In genomic region chr11:65612691-65613090, GRCh38 we compare ENCODE assay signal across 8 cellular contexts. TPM values are rescaled to one million over a fixed set of nuclear protein-coding genes. Genes with fewer than 3 reads are reported as not detected.
A peak's percentile ranks its signal among the peaks of the same experiment; 100 is the strongest.
DNase-seq lines count a peak whose midpoint lies in the region; ATAC-seq lines count a peak whose summit lies in the region.
"Had no signal": no experiment of that assay in that cellular context is flagged by ENCODE, and none has a peak within 500 bp of the region (broad histone marks: within the 10 kb centered on the region; RNA-seq: fewer than 3 reads in every experiment).

No MANE protein-coding gene starts in this region.

- peak overlapping the region; percentile 75 for H3K4me3 ChIP-seq in HUES6 (ENCODE audit: low read depth, low read length)
- peak overlapping the region; percentile 85 to 96 for H3K4me3 ChIP-seq in stomach smooth muscle (ENCODE audit: low read length in 2 of 2)

- H3K36me3 ChIP-seq in HUES6 (ENCODE audit: control insufficient read depth, insufficient read depth, low read length) (peaks cover 10% of the 10 kb centered on the region), stomach smooth muscle (ENCODE audit: control insufficient read depth in 2 of 2, insufficient read depth in 2 of 2, low read length in 2 of 2) (peaks cover 8 to 18% of the 10 kb centered on the region in 2 donors)

- H3K27ac Mint-ChIP-seq in activated naive CD4-positive, alpha-beta T cell treated with anti-CD3 and anti-CD28 coated beads, Interleukin-2, amount 50 U/mL, for 72 hours: peak overlapping the region; percentile 89 to 95

- H3K4me1 ChIP-seq in HUES6 (ENCODE audit: control insufficient read depth, insufficient read depth, low read length) (peaks cover 32% of the 10 kb centered on the region), stomach smooth muscle (ENCODE audit: control insufficient read depth, insufficient read depth, low read length) (peaks cover 75% of the 10 kb centered on the region)

- ATAC-seq in activated naive CD4-positive, alpha-beta T cell treated with anti-CD3 and anti-CD28 coated beads, Interleukin-2, amount 50 U/mL, for 72 hours: no peak
- no peak for ATAC-seq in activated CD4-positive, CD25-positive, alpha-beta regulatory T cell treated with anti-CD3 and anti-CD28 coated beads, Interleukin-2, amount 50 U/mL, for 24 hours

- no peaks in the 10 kb centered on the region for H3K9me3 Mint-ChIP-seq in activated naive CD4-positive, alpha-beta T cell treated with anti-CD3 and anti-CD28 coated beads, Interleukin-2, amount 50 U/mL, for 72 hours

- DNase-seq in activated naive CD4-positive, alpha-beta T cell treated with anti-CD3 and anti-CD28 coated beads, Interleukin-2, amount 50 U/mL, for 72 hours (ENCODE audit: low spot score in 2 of 2): no peak
- DNase-seq in islet precursor cell: no peak
- DNase-seq in NCI-H446 treated with DMSO at 0.1 percent for 48 hours (lab: John Stamatoyannopoulos, UW): no peak

- H3K9me3 ChIP-seq in HUES6 (ENCODE audit: control insufficient read depth, insufficient read depth, low read depth, low read length): no peaks in the 10 kb centered on the region
- no peaks in the 10 kb centered on the region for H3K9me3 ChIP-seq in stomach smooth muscle (ENCODE audit: control insufficient read depth in 2 of 2, low read length in 2 of 2)

- H3K27me3 ChIP-seq in HUES6 (ENCODE audit: control insufficient read depth, insufficient read depth, low read length) (no peaks in the 10 kb centered on the region), layer of hippocampus (ENCODE audit: control insufficient read depth, insufficient read depth, low read length) (no peaks in the 10 kb centered on the region), stomach smooth muscle (ENCODE audit: control insufficient read depth in 1 of 2, insufficient read depth in 2 of 2, low read length in 2 of 2) (no peaks in the 10 kb centered on the region)

- H3K9ac ChIP-seq in HUES6 (ENCODE audit: low read length): no peak overlapping the region
- H3K9ac ChIP-seq in stomach smooth muscle (ENCODE audit: low read length in 2 of 2): peak overlapping the region; percentile 42 to 49

- H3K27ac ChIP-seq in HUES6 (ENCODE audit: low read depth, low read length) (no peak overlapping the region), layer of hippocampus (ENCODE audit: low read depth, low read length) (peak overlapping the region; percentile 98), stomach smooth muscle (ENCODE audit: low read length) (peak overlapping the region; percentile 87)

- H3K36me3 Mint-ChIP-seq in activated naive CD4-positive, alpha-beta T cell treated with anti-CD3 and anti-CD28 coated beads, Interleukin-2, amount 50 U/mL, for 72 hours: peaks cover 30 to 34% of the 10 kb centered on the region in 2 donors

RNA-seq across cellular contexts. Expression of gene MAP3K11, which starts 1.3 kb away (rescaled TPM):
- 10 to 100 TPM; 73.6 to 76.5 TPM for total RNA-seq in activated naive CD4-positive, alpha-beta T cell treated with anti-CD3 and anti-CD28 coated beads, Interleukin-2, amount 50 U/mL, for 72 hours

RNA-seq across cellular contexts. Expression of gene PCNX3, which starts 2.9 kb away (rescaled TPM):
- 10 to 100 TPM; 34.8 to 48.1 TPM for total RNA-seq in activated naive CD4-positive, alpha-beta T cell treated with anti-CD3 and anti-CD28 coated beads, Interleukin-2, amount 50 U/mL, for 72 hours

RNA-seq across cellular contexts. Expression of gene KCNK7, which starts 17.1 kb away (rescaled TPM):
- under 1 TPM; 0.66 to 0.74 TPM for total RNA-seq in activated naive CD4-positive, alpha-beta T cell treated with anti-CD3 and anti-CD28 coated beads, Interleukin-2, amount 50 U/mL, for 72 hours
- total RNA-seq: SK-MEL-5 had no signal

RNA-seq across cellular contexts. Expression of gene SIPA1, which starts 25.2 kb away (rescaled TPM):
- total RNA-seq in activated naive CD4-positive, alpha-beta T cell treated with anti-CD3 and anti-CD28 coated beads, Interleukin-2, amount 50 U/mL, for 72 hours: 100 to 1,000 TPM; 185 to 203 TPM

RNA-seq across cellular contexts. Expression of gene EHBP1L1, which starts 36.8 kb away (rescaled TPM):
- total RNA-seq in activated naive CD4-positive, alpha-beta T cell treated with anti-CD3 and anti-CD28 coated beads, Interleukin-2, amount 50 U/mL, for 72 hours: 100 to 1,000 TPM; 101 to 144 TPM
